9 cellular contexts compared by ENCODE assay signal in genomic region chrX:33298622-33299021, GRCh38.
"Had no signal": no experiment of that assay in that cellular context is flagged by ENCODE, and none has a peak within 500 bp of the region (broad histone marks: within the 10 kb centered on the region; RNA-seq: fewer than 3 reads in every experiment).

No MANE protein-coding gene starts in this region.

- H3K27ac ChIP-seq: HL-60 had no signal

- H2AFZ ChIP-seq: GM23338 had no signal

- H3K4me1 Mint-ChIP-seq: GM23338 had no signal

- H3K9me3 ChIP-seq: HAP-1 had no signal

- H3K4me2 ChIP-seq: GM23338 had no signal

- DNase-seq: H7, HFFc6, IMR-90, KG1 had no signal

- H3K4me3 Mint-ChIP-seq: GM23338, HFFc6 had no signal

- H3K36me3 ChIP-seq: HAP-1 had no signal

- H3K4me3 ChIP-seq: GM23338, HAP-1, K562 had no signal

- FAIRE-seq: K562 had no signal

- ATAC-seq: GM23338, HCT116, K562 had no signal

- H3K9me3 Mint-ChIP-seq: HFFc6 had no signal

- H3K27ac Mint-ChIP-seq: GM23338, HFFc6 had no signal

- H3K4me1 ChIP-seq: HAP-1 had no signal
